In the genomic region with DNA sequence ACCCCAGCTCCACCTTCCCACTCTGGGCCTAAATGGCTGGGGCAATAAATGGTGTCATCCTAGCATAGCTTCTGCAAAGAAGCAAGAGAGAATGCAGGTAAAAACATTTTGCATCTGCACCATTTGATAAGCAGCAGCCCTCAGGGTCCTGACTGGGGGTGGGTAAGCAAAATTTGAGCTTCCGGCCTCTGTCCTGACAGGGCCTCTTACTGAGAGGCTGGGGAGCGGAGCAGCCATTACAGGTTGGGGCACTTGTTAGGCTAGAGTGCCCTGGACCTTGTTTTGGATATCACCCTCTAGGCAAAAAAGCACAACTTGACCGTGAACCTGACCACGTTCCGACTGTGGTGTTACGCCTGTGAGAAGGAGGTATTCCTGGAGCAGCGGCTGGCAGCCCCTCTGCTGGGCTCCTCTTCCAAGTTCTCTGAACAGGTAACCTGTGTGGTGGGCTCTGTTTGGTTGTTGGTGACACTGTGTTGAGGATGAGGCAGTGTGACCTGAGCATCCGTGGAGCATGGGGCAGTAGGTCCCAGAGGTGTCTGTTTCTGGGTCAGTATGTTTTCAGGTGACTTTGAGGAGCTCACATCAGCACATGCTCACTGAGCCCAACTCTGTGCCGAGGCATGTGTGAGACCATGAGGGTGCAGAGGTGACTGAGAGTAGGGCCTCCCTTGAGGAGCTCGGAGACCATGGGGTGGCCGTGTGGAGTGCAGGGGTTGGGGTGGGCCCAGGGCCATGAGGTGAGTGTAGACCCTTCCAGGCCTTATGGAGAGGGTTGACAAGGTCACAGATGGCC, we compare ENCODE assay signal across 15 cellular contexts.
"Had no signal": no experiment of that assay in that cellular context is flagged by ENCODE, and none has a peak within 500 bp of the region (broad histone marks: within the 10 kb centered on the region; RNA-seq: fewer than 3 reads in every experiment).

No MANE protein-coding gene starts in this region.

- H3K9ac ChIP-seq: parathyroid adenoma had no signal

- H3K4me1 ChIP-seq: gastrocnemius medialis, lower lobe of right lung, parathyroid adenoma, sigmoid colon, stomach, testis, upper lobe of left lung had no signal

- H3K27me3 Mint-ChIP-seq: activated T-helper 17 cell treated with anti-CD3 and anti-CD28 coated beads, Interleukin-2, amount 50 U/mL, for 72 hours had no signal

- H3K79me2 ChIP-seq: parathyroid adenoma had no signal

- H3K27ac Mint-ChIP-seq: activated CD8-positive, alpha-beta T cell treated with anti-CD3 and anti-CD28 coated beads, Interleukin-2, amount 10 ng/mL, durations not matched to agents 7 days and 5 days; activated T-helper 17 cell treated with anti-CD3 and anti-CD28 coated beads, Interleukin-2, amount 50 U/mL, for 72 hours; mesothelial cell of epicardium; T-helper 2 cell treated with Interferon-gamma antibody and Interleukin-4, amounts not matched to agents 5 μg/mL and 100 μg/mL, for 36 hours had no signal

- H3K9me3 ChIP-seq: gastrocnemius medialis, heart right ventricle, lower lobe of right lung, sigmoid colon, spleen, stomach, testis, upper lobe of left lung had no signal

- H3K9me3 Mint-ChIP-seq: activated T-helper 17 cell treated with anti-CD3 and anti-CD28 coated beads, Interleukin-2, amount 50 U/mL, for 72 hours; mesothelial cell of epicardium; T-helper 2 cell treated with Interferon-gamma antibody and Interleukin-4, amounts not matched to agents 5 μg/mL and 100 μg/mL, for 36 hours had no signal

- H3K4me1 Mint-ChIP-seq: mesothelial cell of epicardium had no signal

- H3K27me3 ChIP-seq: gastrocnemius medialis, heart right ventricle, sigmoid colon, spleen, stomach, testis, upper lobe of left lung had no signal

- H3K27ac ChIP-seq: gastrocnemius medialis, heart right ventricle, lower lobe of right lung, parathyroid adenoma, sigmoid colon, spleen, stomach, testis, upper lobe of left lung had no signal

- H2AFZ ChIP-seq: parathyroid adenoma had no signal

- DNase-seq: activated CD8-positive, alpha-beta T cell treated with anti-CD3 and anti-CD28 coated beads, Interleukin-2, amount 10 ng/mL, durations not matched to agents 7 days and 5 days; dermis blood vessel endothelial cell; gastrocnemius medialis; heart right ventricle; left cardiac atrium; lower lobe of right lung; sigmoid colon; spleen; stomach; testis; upper lobe of left lung had no signal

- H3K4me3 Mint-ChIP-seq: activated CD8-positive, alpha-beta T cell treated with anti-CD3 and anti-CD28 coated beads, Interleukin-2, amount 10 ng/mL, durations not matched to agents 7 days and 5 days; activated T-helper 17 cell treated with anti-CD3 and anti-CD28 coated beads, Interleukin-2, amount 50 U/mL, for 72 hours; mesothelial cell of epicardium; T-helper 2 cell treated with Interferon-gamma antibody and Interleukin-4, amounts not matched to agents 5 μg/mL and 100 μg/mL, for 36 hours had no signal

- H3K4me3 ChIP-seq: gastrocnemius medialis, heart right ventricle, lower lobe of right lung, sigmoid colon, spleen, stomach, testis, upper lobe of left lung had no signal
